ENCODE assay signal across 21 cellular contexts in genomic region chr11:71576688-71577465, GRCh38. TPM values are rescaled to one million over a fixed set of nuclear protein-coding genes. Genes with fewer than 3 reads are reported as not detected.
"Had no signal": no experiment of that assay in that cellular context is flagged by ENCODE, and none has a peak within 500 bp of the region (broad histone marks: within the 10 kb centered on the region; RNA-seq: fewer than 3 reads in every experiment).

No MANE protein-coding gene starts in this region.

RNA-seq across cellular contexts. Expression of gene KRTAP5-11, which starts 5.8 kb away (rescaled TPM):
- total RNA-seq: activated naive CD4-positive, alpha-beta T cell treated with anti-CD3 and anti-CD28 coated beads for 36 hours; activated naive CD4-positive, alpha-beta T cell treated with anti-CD3 and anti-CD28 coated beads, Interleukin-2, amount 50 U/mL, for 72 hours; activated naive CD8-positive, alpha-beta T cell treated with anti-CD3 and anti-CD28 coated beads for 36 hours; activated naive CD8-positive, alpha-beta T cell treated with anti-CD3 and anti-CD28 coated beads, Interleukin-2, amount 10 ng/mL, durations not matched to agents 7 days and 5 days; activated T-cell treated with anti-CD3 and anti-CD28 coated beads, Interleukin-2, amount 50 U/mL, for 4 hours; activated T-cell treated with anti-CD3 and anti-CD28 coated beads, Interleukin-2, amount 50 U/mL, for 72 hours; activated T-helper 1 cell treated with anti-CD3 and anti-CD28 coated beads, Interleukin-12 subunit alpha, Interleukin-12 subunit beta, Interleukin-2, Interleukin-4 antibody, amounts not matched to agents 30 ng/mL and 10 ng/mL and 1 ng/mL, durations not matched to agents 14 hours and 24 hours and 36 hours; activated T-helper 17 cell treated with anti-CD3 and anti-CD28 coated beads, Interleukin-2, amount 50 U/mL, for 72 hours; activated T-helper 2 cell treated with anti-CD3 and anti-CD28 coated beads, Interferon-gamma antibody, Interleukin-2, Interleukin-4, amounts not matched to agents 10 μg/mL and 5 μg/mL and 100 μg/mL, durations not matched to agents 14 hours and 24 hours and 36 hours; adrenal gland; aorta; ascending aorta; astrocyte; body of pancreas; breast epithelium; bronchial epithelial cell; cardiac muscle cell; cardiac septum; cerebellum; chondrocyte had no signal
- polyA plus RNA-seq: adipose tissue, adrenal gland, aorta, cardiac muscle cell had no signal

RNA-seq across cellular contexts. Expression of gene KRTAP5-10, which starts 11.5 kb away (rescaled TPM):
- total RNA-seq: activated naive CD4-positive, alpha-beta T cell treated with anti-CD3 and anti-CD28 coated beads for 36 hours; activated naive CD4-positive, alpha-beta T cell treated with anti-CD3 and anti-CD28 coated beads, Interleukin-2, amount 50 U/mL, for 72 hours; activated naive CD8-positive, alpha-beta T cell treated with anti-CD3 and anti-CD28 coated beads for 36 hours; activated naive CD8-positive, alpha-beta T cell treated with anti-CD3 and anti-CD28 coated beads, Interleukin-2, amount 10 ng/mL, durations not matched to agents 7 days and 5 days; activated T-cell treated with anti-CD3 and anti-CD28 coated beads, Interleukin-2, amount 50 U/mL, for 4 hours; activated T-cell treated with anti-CD3 and anti-CD28 coated beads, Interleukin-2, amount 50 U/mL, for 72 hours; activated T-helper 1 cell treated with anti-CD3 and anti-CD28 coated beads, Interleukin-12 subunit alpha, Interleukin-12 subunit beta, Interleukin-2, Interleukin-4 antibody, amounts not matched to agents 30 ng/mL and 10 ng/mL and 1 ng/mL, durations not matched to agents 14 hours and 24 hours and 36 hours; activated T-helper 17 cell treated with anti-CD3 and anti-CD28 coated beads, Interleukin-2, amount 50 U/mL, for 72 hours; activated T-helper 2 cell treated with anti-CD3 and anti-CD28 coated beads, Interferon-gamma antibody, Interleukin-2, Interleukin-4, amounts not matched to agents 10 μg/mL and 5 μg/mL and 100 μg/mL, durations not matched to agents 14 hours and 24 hours and 36 hours; adrenal gland; aorta; ascending aorta; astrocyte; body of pancreas; breast epithelium; bronchial epithelial cell; cardiac muscle cell; cardiac septum; cerebellum; chondrocyte had no signal
- polyA plus RNA-seq: adipose tissue had no signal

RNA-seq across cellular contexts. Expression of gene KRTAP5-9, which starts 28.7 kb away (rescaled TPM):
- total RNA-seq: activated naive CD4-positive, alpha-beta T cell treated with anti-CD3 and anti-CD28 coated beads for 36 hours; activated naive CD4-positive, alpha-beta T cell treated with anti-CD3 and anti-CD28 coated beads, Interleukin-2, amount 50 U/mL, for 72 hours; activated naive CD8-positive, alpha-beta T cell treated with anti-CD3 and anti-CD28 coated beads for 36 hours; activated naive CD8-positive, alpha-beta T cell treated with anti-CD3 and anti-CD28 coated beads, Interleukin-2, amount 10 ng/mL, durations not matched to agents 7 days and 5 days; activated T-cell treated with anti-CD3 and anti-CD28 coated beads, Interleukin-2, amount 50 U/mL, for 4 hours; activated T-helper 1 cell treated with anti-CD3 and anti-CD28 coated beads, Interleukin-12 subunit alpha, Interleukin-12 subunit beta, Interleukin-2, Interleukin-4 antibody, amounts not matched to agents 30 ng/mL and 10 ng/mL and 1 ng/mL, durations not matched to agents 14 hours and 24 hours and 36 hours; activated T-helper 2 cell treated with anti-CD3 and anti-CD28 coated beads, Interferon-gamma antibody, Interleukin-2, Interleukin-4, amounts not matched to agents 10 μg/mL and 5 μg/mL and 100 μg/mL, durations not matched to agents 14 hours and 24 hours and 36 hours; ascending aorta; astrocyte; bronchial epithelial cell; cardiac septum; cerebellum had no signal
- polyA plus RNA-seq: adipose tissue, cardiac muscle cell had no signal

RNA-seq across cellular contexts. Expression of gene KRTAP5-8, which starts 39.1 kb away (rescaled TPM):
- total RNA-seq: activated naive CD4-positive, alpha-beta T cell treated with anti-CD3 and anti-CD28 coated beads for 36 hours; activated naive CD4-positive, alpha-beta T cell treated with anti-CD3 and anti-CD28 coated beads, Interleukin-2, amount 50 U/mL, for 72 hours; activated naive CD8-positive, alpha-beta T cell treated with anti-CD3 and anti-CD28 coated beads for 36 hours; activated naive CD8-positive, alpha-beta T cell treated with anti-CD3 and anti-CD28 coated beads, Interleukin-2, amount 10 ng/mL, durations not matched to agents 7 days and 5 days; activated T-cell treated with anti-CD3 and anti-CD28 coated beads, Interleukin-2, amount 50 U/mL, for 4 hours; activated T-cell treated with anti-CD3 and anti-CD28 coated beads, Interleukin-2, amount 50 U/mL, for 72 hours; activated T-helper 1 cell treated with anti-CD3 and anti-CD28 coated beads, Interleukin-12 subunit alpha, Interleukin-12 subunit beta, Interleukin-2, Interleukin-4 antibody, amounts not matched to agents 30 ng/mL and 10 ng/mL and 1 ng/mL, durations not matched to agents 14 hours and 24 hours and 36 hours; activated T-helper 2 cell treated with anti-CD3 and anti-CD28 coated beads, Interferon-gamma antibody, Interleukin-2, Interleukin-4, amounts not matched to agents 10 μg/mL and 5 μg/mL and 100 μg/mL, durations not matched to agents 14 hours and 24 hours and 36 hours; ascending aorta; astrocyte; body of pancreas; bronchial epithelial cell; cardiac muscle cell; cardiac septum; cerebellum; chondrocyte had no signal
- polyA plus RNA-seq: adipose tissue, adrenal gland, aorta, cardiac muscle cell had no signal

RNA-seq across cellular contexts. Expression of gene KRTAP5-7, which starts 49.8 kb away (rescaled TPM):
- total RNA-seq: activated naive CD4-positive, alpha-beta T cell treated with anti-CD3 and anti-CD28 coated beads for 36 hours; activated naive CD4-positive, alpha-beta T cell treated with anti-CD3 and anti-CD28 coated beads, Interleukin-2, amount 50 U/mL, for 72 hours; activated naive CD8-positive, alpha-beta T cell treated with anti-CD3 and anti-CD28 coated beads for 36 hours; activated naive CD8-positive, alpha-beta T cell treated with anti-CD3 and anti-CD28 coated beads, Interleukin-2, amount 10 ng/mL, durations not matched to agents 7 days and 5 days; activated T-cell treated with anti-CD3 and anti-CD28 coated beads, Interleukin-2, amount 50 U/mL, for 4 hours; activated T-cell treated with anti-CD3 and anti-CD28 coated beads, Interleukin-2, amount 50 U/mL, for 72 hours; ascending aorta; astrocyte; body of pancreas; bronchial epithelial cell; cardiac muscle cell; cardiac septum; chondrocyte had no signal
- polyA plus RNA-seq: aorta, cardiac muscle cell had no signal
